ENCODE assay signal across 29 cellular contexts in the genomic region with DNA sequence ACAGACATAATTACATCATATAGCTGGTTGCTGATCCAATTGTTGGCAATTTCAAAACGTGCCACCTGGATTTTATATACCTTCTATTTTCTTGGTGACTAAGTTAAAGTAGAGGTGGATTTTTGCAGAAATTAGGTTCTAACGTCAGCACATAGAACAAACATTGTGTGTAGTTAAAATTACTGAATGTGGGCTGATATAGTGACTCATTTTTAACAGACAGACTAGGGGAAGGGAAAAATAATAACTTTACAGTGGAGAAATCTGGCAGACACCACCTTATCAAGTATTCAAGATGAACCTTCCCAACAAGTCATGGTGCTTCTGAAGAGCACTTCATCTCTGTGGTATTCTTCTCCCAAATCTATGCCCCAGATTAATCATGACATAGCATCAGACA.
"Had no signal": no experiment of that assay in that cellular context is flagged by ENCODE, and none has a peak within 500 bp of the region (broad histone marks: within the 10 kb centered on the region; RNA-seq: fewer than 3 reads in every experiment).

No MANE protein-coding gene starts in this region.

- DNase-seq: activated CD4-positive, alpha-beta memory T cell treated with anti-CD3 and anti-CD28 coated beads, Interleukin-2, amount 10 ng/mL, durations not matched to agents 7 days and 5 days; activated CD4-positive, alpha-beta T cell treated with anti-CD3 and anti-CD28 coated beads for 1 hour; activated CD4-positive, alpha-beta T cell treated with anti-CD3 and anti-CD28 coated beads for 48 hours; activated CD4-positive, CD25-positive, alpha-beta regulatory T cell; activated CD8-positive, alpha-beta memory T cell treated with anti-CD3 and anti-CD28 coated beads for 24 hours; activated CD8-positive, alpha-beta memory T cell treated with anti-CD3 and anti-CD28 coated beads, Interleukin-2, amount 10 ng/mL, durations not matched to agents 7 days and 5 days; activated CD8-positive, alpha-beta memory T cell treated with anti-CD3 and anti-CD28 coated beads, Interleukin-2, amount 50 U/mL, for 48 hours; activated effector memory CD4-positive, alpha-beta T cell treated with Interleukin-2 at 50 U/mL for 16 hours; activated naive CD4-positive, alpha-beta T cell treated with anti-CD3 and anti-CD28 coated beads, Interleukin-2, amount 10 ng/mL, durations not matched to agents 7 days and 5 days; activated naive CD8-positive, alpha-beta T cell treated with anti-CD3 and anti-CD28 coated beads for 36 hours; activated T-cell treated with anti-CD3 and anti-CD28 coated beads, Interleukin-2, amount 50 U/mL, for 48 hours; amniotic stem cell; aorta; cerebellar nuclear complex; MG63; NCI-H1048; NCI-H1436 treated with DMSO at 0.1 percent for 48 hours; NCI-H1694 treated with DMSO at 0.1 percent for 48 hours; NCI-H2029; NCI-H2107; NCI-H2171; NCI-H510A; NCI-H526; NCI-H748 treated with DMSO at 0.1 percent for 48 hours; SHP77; SJCRH30; T1000; WERI-Rb-1 had no signal

- H3K27ac Mint-ChIP-seq: activated CD4-positive, alpha-beta memory T cell treated with anti-CD3 and anti-CD28 coated beads, Interleukin-2, amount 10 ng/mL, durations not matched to agents 7 days and 5 days; activated CD8-positive, alpha-beta memory T cell treated with anti-CD3 and anti-CD28 coated beads, Interleukin-2, amount 10 ng/mL, durations not matched to agents 7 days and 5 days; activated naive CD4-positive, alpha-beta T cell treated with anti-CD3 and anti-CD28 coated beads, Interleukin-2, amount 10 ng/mL, durations not matched to agents 7 days and 5 days; activated naive CD8-positive, alpha-beta T cell treated with anti-CD3 and anti-CD28 coated beads for 36 hours had no signal

- H3K4me3 Mint-ChIP-seq: activated CD4-positive, alpha-beta memory T cell treated with anti-CD3 and anti-CD28 coated beads, Interleukin-2, amount 10 ng/mL, durations not matched to agents 7 days and 5 days; activated CD8-positive, alpha-beta memory T cell treated with anti-CD3 and anti-CD28 coated beads, Interleukin-2, amount 10 ng/mL, durations not matched to agents 7 days and 5 days; activated naive CD4-positive, alpha-beta T cell treated with anti-CD3 and anti-CD28 coated beads, Interleukin-2, amount 10 ng/mL, durations not matched to agents 7 days and 5 days; activated naive CD8-positive, alpha-beta T cell treated with anti-CD3 and anti-CD28 coated beads for 36 hours had no signal

- H3K9me3 ChIP-seq: MG63 had no signal

- ATAC-seq: activated CD8-positive, alpha-beta memory T cell treated with anti-CD3 and anti-CD28 coated beads, Interleukin-2, amount 10 ng/mL, durations not matched to agents 7 days and 5 days had no signal

- H3K27me3 ChIP-seq: MG63, SJCRH30 had no signal

- H3K4me3 ChIP-seq: MG63, SJCRH30, SK-N-MC had no signal

- H3K27me3 Mint-ChIP-seq: activated CD4-positive, alpha-beta memory T cell treated with anti-CD3 and anti-CD28 coated beads, Interleukin-2, amount 10 ng/mL, durations not matched to agents 7 days and 5 days; activated CD8-positive, alpha-beta memory T cell treated with anti-CD3 and anti-CD28 coated beads, Interleukin-2, amount 10 ng/mL, durations not matched to agents 7 days and 5 days; activated naive CD4-positive, alpha-beta T cell treated with anti-CD3 and anti-CD28 coated beads, Interleukin-2, amount 10 ng/mL, durations not matched to agents 7 days and 5 days had no signal

- H3K4me1 Mint-ChIP-seq: activated CD4-positive, alpha-beta memory T cell treated with anti-CD3 and anti-CD28 coated beads, Interleukin-2, amount 10 ng/mL, durations not matched to agents 7 days and 5 days; activated CD8-positive, alpha-beta memory T cell treated with anti-CD3 and anti-CD28 coated beads, Interleukin-2, amount 10 ng/mL, durations not matched to agents 7 days and 5 days; activated naive CD4-positive, alpha-beta T cell treated with anti-CD3 and anti-CD28 coated beads, Interleukin-2, amount 10 ng/mL, durations not matched to agents 7 days and 5 days; activated naive CD8-positive, alpha-beta T cell treated with anti-CD3 and anti-CD28 coated beads for 36 hours had no signal

- H3K36me3 Mint-ChIP-seq: activated CD8-positive, alpha-beta memory T cell treated with anti-CD3 and anti-CD28 coated beads, Interleukin-2, amount 10 ng/mL, durations not matched to agents 7 days and 5 days; activated naive CD4-positive, alpha-beta T cell treated with anti-CD3 and anti-CD28 coated beads, Interleukin-2, amount 10 ng/mL, durations not matched to agents 7 days and 5 days; activated naive CD8-positive, alpha-beta T cell treated with anti-CD3 and anti-CD28 coated beads for 36 hours had no signal

- H3K9me3 Mint-ChIP-seq: activated CD4-positive, alpha-beta memory T cell treated with anti-CD3 and anti-CD28 coated beads, Interleukin-2, amount 10 ng/mL, durations not matched to agents 7 days and 5 days; activated naive CD4-positive, alpha-beta T cell treated with anti-CD3 and anti-CD28 coated beads, Interleukin-2, amount 10 ng/mL, durations not matched to agents 7 days and 5 days; activated naive CD8-positive, alpha-beta T cell treated with anti-CD3 and anti-CD28 coated beads for 36 hours had no signal

- H3K27ac ChIP-seq: SJCRH30, SK-N-MC, WERI-Rb-1 had no signal

- H3K36me3 ChIP-seq: MG63, SJCRH30, WERI-Rb-1 had no signal
